ENCODE assay signal across 11 cellular contexts in the genomic region with DNA sequence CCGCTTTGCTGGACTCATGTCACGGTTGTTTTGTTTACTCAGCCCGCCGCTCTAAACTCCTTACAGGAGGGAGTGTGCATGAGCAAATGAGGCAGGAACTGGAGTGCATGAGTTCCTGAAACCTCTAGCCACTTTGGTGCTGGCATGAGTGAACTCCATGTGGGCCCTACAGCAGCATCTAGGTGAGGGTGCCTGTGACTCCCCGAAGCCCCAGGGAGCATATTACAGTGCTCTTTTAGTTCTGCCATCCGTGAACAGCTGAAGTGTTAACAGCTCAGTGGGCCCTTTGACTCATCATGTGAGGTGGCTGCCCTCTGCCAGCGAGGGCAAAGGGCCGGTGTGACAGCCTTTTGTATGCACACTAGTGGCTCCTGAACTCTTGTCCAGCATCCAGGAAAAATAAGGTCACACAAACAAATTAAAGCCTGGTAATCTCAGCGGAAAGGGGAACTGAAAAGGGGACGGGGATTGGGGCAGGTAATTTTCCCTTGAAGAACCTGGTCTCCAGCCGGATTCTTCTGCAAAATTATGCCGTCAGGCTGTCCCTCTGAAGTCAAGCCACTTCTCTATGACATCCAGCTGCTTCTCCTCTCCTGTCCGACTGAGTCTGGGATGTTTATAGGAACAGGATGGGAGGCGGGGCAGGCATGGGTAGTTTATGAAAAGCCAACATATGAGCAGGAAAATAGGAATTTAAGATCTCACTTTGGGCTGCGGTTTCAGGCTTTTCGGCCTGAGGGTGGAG.
DNase-seq lines count a peak whose midpoint lies in the region; ATAC-seq, FAIRE-seq and TF ChIP-seq lines count a peak whose summit lies in the region.
"Had no signal": no experiment of that assay in that cellular context is flagged by ENCODE, and none has a peak within 500 bp of the region (broad histone marks: within the 10 kb centered on the region; RNA-seq: fewer than 3 reads in every experiment).

No MANE protein-coding gene starts in this region.

- no peaks in the 10 kb centered on the region for H3K36me3 Mint-ChIP-seq in activated T-cell treated with anti-CD3 and anti-CD28 coated beads, Interleukin-2, amount 50 U/mL, for 24 hours (ENCODE audit: low read depth)

- H2AFZ ChIP-seq in GM23248 = no peak overlapping the region
- no peak overlapping the region for H2AFZ ChIP-seq in fibroblast of lung (ENCODE audit: low read length)

- no peaks in the 10 kb centered on the region for H3F3A ChIP-seq in GM23248 (ENCODE audit: insufficient read depth)

- DNase-seq in GM23248 (peak; percentile 4), RCC 7860 (ENCODE audit: low spot score) (peak; percentile 88), fibroblast of lung (ENCODE audit: low read depth in 2 of 2) (peak; percentile 30 to 91), renal cortical epithelial cell (ENCODE audit: low read depth) (peak; percentile 83), NCI-H128 (lab: John Stamatoyannopoulos, UW; ENCODE audit: unreplicated experiment) (no peak)
- DNase-seq in activated T-cell treated with anti-CD3 and anti-CD28 coated beads, Interleukin-2, amount 50 U/mL, for 24 hours = no peak
- no peak for DNase-seq in activated CD4-positive, alpha-beta T cell treated with anti-CD3 and anti-CD28 coated beads for 48 hours
- DNase-seq: activated T-cell treated with anti-CD3 and anti-CD28 coated beads, Interleukin-2, amount 50 U/mL, for 48 hours; NCI-H526 treated with DMSO at 0.1 percent for 48 hours had no signal

- no peak overlapping the region for H3K4me3 ChIP-seq in GM23248
- H3K4me3 ChIP-seq in fibroblast of lung (replicated peaks in 1 of 4; ENCODE audit: control extremely low read depth in 1 of 4, insufficient read depth in 1 of 4, low read depth in 3 of 4, low read length in 4 of 4) = peak overlapping the region in 1 of 4 experiments; percentile 31
- H3K4me3 ChIP-seq: coronary artery had no signal

- no peaks in the 10 kb centered on the region for H3K9me3 ChIP-seq in GM23248 (ENCODE audit: low read depth)
- H3K9me3 ChIP-seq in fibroblast of lung (ENCODE audit: control insufficient read depth, insufficient read depth, low read depth, low read length) = no peaks in the 10 kb centered on the region

- H3K4me3 Mint-ChIP-seq in activated T-cell treated with anti-CD3 and anti-CD28 coated beads, Interleukin-2, amount 50 U/mL, for 24 hours = no peak overlapping the region

- no peaks in the 10 kb centered on the region for H3K4me1 ChIP-seq in GM23248 (ENCODE audit: insufficient read depth)
- no peaks in the 10 kb centered on the region for H3K4me1 ChIP-seq in fibroblast of lung (ENCODE audit: control insufficient read depth, extremely low read depth, insufficient read depth, low read length)

- no peak for ATAC-seq in HG02970 (IDR thresholded peaks at IDR 0.05; ENCODE audit: low FRiP score, unreplicated experiment)

- 12% methylated on average over 16 of the region's 16 CpGs for WGBS in GM23248 (ENCODE audit: low coverage in 1 of 2, low lambda C conversion rate in 2 of 2, missing lambda C conversion rate in 2 of 2), 2 experiments

- no peak overlapping the region for H3K27ac Mint-ChIP-seq in activated T-cell treated with anti-CD3 and anti-CD28 coated beads, Interleukin-2, amount 50 U/mL, for 24 hours

- H3K4me1 Mint-ChIP-seq in activated T-cell treated with anti-CD3 and anti-CD28 coated beads, Interleukin-2, amount 50 U/mL, for 24 hours (ENCODE audit: low read depth) = no peaks in the 10 kb centered on the region

- H3K9me3 Mint-ChIP-seq in activated T-cell treated with anti-CD3 and anti-CD28 coated beads, Interleukin-2, amount 50 U/mL, for 24 hours = no peaks in the 10 kb centered on the region

- H4K20me1 ChIP-seq in GM23248 (ENCODE audit: insufficient read depth) = no peaks in the 10 kb centered on the region
- no peaks in the 10 kb centered on the region for H4K20me1 ChIP-seq in fibroblast of lung (ENCODE audit: control insufficient read depth, extremely low read depth, insufficient read depth, low read length)

- H3K27ac ChIP-seq in GM23248 (no peak overlapping the region), fibroblast of lung (ENCODE audit: insufficient read depth, low read length) (no peak overlapping the region)
- H3K27ac ChIP-seq: coronary artery had no signal

- H3K27me3 Mint-ChIP-seq in activated T-cell treated with anti-CD3 and anti-CD28 coated beads, Interleukin-2, amount 50 U/mL, for 24 hours = no peaks in the 10 kb centered on the region

- H3K27me3 ChIP-seq in GM23248 (replicated peaks; ENCODE audit: insufficient read depth) (no peaks in the 10 kb centered on the region; the same call in 1 of the 2 replicates), fibroblast of lung (ENCODE audit: control insufficient read depth, insufficient read depth, low read length) (no peaks in the 10 kb centered on the region)

- no peak overlapping the region for H3K9ac ChIP-seq in GM23248
- no peak overlapping the region for H3K9ac ChIP-seq in fibroblast of lung (ENCODE audit: insufficient read depth, low read length)

- peak; percentile 89 for FAIRE-seq in RCC 7860 (lab: Jason Lieb, UNC)

- no peaks in the 10 kb centered on the region for H3K36me3 ChIP-seq in GM23248 (ENCODE audit: low read depth)
- H3K36me3 ChIP-seq in fibroblast of lung (ENCODE audit: control insufficient read depth, insufficient read depth, low read length) = no peaks in the 10 kb centered on the region

- H3K4me2 ChIP-seq in GM23248 (ENCODE audit: unreplicated experiment) = no peak overlapping the region
- H3K4me2 ChIP-seq in fibroblast of lung (ENCODE audit: extremely low read depth, insufficient read depth, low read length) = peak overlapping the region; percentile 11

- H3K79me2 ChIP-seq in GM23248 (ENCODE audit: insufficient read depth) (no peaks in the 10 kb centered on the region), fibroblast of lung (ENCODE audit: control insufficient read depth, insufficient read depth, low read length) (no peaks in the 10 kb centered on the region)

- no peak for TF ChIP-seq CTCF in fibroblast of lung (conservative IDR thresholded peaks at IDR 0.05 in 1 of 2, IDR thresholded peaks at IDR 0.05 in 1 of 2; ENCODE audit: low read depth in 1 of 2, low read length in 2 of 2)

- in situ Hi-C loops in GM23248 (cut with MboI) = no loop called here

- no peaks in the 10 kb centered on the region for H3K9me2 ChIP-seq in GM23248 (ENCODE audit: insufficient read depth)

Comparison
In these comparisons a context has a peak if more than half of its experiments do, and no peak if none do; other contexts are left out.
1. DNase-seq: peak in GM23248 (single experiment), RCC 7860 (single experiment), fibroblast of lung (2 of 2) and renal cortical epithelial cell (single experiment); none in activated T-cell treated with anti-CD3 and anti-CD28 coated beads, Interleukin-2, amount 50 U/mL, for 24 hours (single experiment), activated CD4-positive, alpha-beta T cell treated with anti-CD3 and anti-CD28 coated beads for 48 hours (single experiment) and NCI-H128 (single experiment).